9 cellular contexts compared by ENCODE assay signal in the genomic region with DNA sequence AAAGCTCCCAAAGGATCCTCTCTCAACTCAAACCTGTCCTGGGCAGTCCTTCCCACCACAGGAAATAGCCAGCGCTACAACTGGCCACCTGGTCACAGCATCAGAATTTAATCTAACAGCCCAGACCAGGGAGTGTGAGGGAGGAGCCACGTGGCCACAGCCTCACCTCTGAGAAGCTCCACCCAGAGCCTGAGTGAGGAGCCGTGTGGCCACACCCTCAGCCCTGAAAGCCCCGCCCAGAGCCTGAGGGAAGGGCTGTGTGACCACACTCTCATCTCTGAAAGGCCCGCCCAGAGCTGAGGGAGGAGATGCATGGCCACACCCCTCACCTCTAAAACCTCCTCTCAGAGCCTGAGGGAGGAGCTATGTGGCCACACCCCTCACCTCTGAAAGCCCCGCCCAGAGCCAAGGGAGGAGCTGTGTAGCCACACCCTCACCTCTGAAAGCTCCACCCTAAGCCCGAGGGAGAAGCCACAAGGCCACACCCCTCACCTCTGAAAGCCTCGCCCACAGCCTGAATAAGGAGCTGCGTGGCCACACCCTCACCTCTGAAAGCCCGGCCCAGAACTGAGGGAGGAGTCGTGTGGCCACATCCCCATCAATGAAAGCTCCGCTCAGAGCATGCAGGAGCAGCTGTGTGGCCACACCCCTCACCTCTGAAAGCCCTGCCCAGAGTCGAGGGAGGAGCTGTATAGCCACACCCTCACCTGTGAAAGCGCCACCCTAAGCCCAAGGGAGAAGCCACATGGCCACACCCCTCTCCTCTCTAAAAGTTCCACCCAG. TPM values are rescaled to one million over a fixed set of nuclear protein-coding genes. Genes with fewer than 3 reads are reported as not detected.
DNase-seq lines count a peak whose midpoint lies in the region; ATAC-seq and TF ChIP-seq lines count a peak whose summit lies in the region.
"Had no signal": no experiment of that assay in that cellular context is flagged by ENCODE, and none has a peak within 500 bp of the region (broad histone marks: within the 10 kb centered on the region; RNA-seq: fewer than 3 reads in every experiment).

No MANE protein-coding gene starts in this region.

- H3K9me3 ChIP-seq in T-helper 17 cell (ENCODE audit: control insufficient read depth, low read length, poor library complexity, severe bottlenecking) (no peaks in the 10 kb centered on the region), liver (ENCODE audit: control insufficient read depth in 4 of 4, low read length in 3 of 4) (peaks cover 0 to 4% (median 0%) of the 10 kb centered on the region in 4 donors), sigmoid colon (peaks cover 0 to 3% (median 0%) of the 10 kb centered on the region in 4 donors)

- H3K4me1 Mint-ChIP-seq in T-helper 17 cell = peaks cover 4% of the 10 kb centered on the region
- H3K4me1 Mint-ChIP-seq in stimulated activated naive CD8-positive, alpha-beta T cell treated with anti-CD3 and anti-CD28 coated beads, Interleukin-15, amount 100 ng/mL, for 72 hours = peaks cover 12% of the 10 kb centered on the region

- no peak for TF ChIP-seq EP300 in sigmoid colon (IDR thresholded peaks at IDR 0.05)

- no peaks in the 10 kb centered on the region for H3K36me3 Mint-ChIP-seq in T-helper 17 cell (ENCODE audit: low read depth)

- H3K27ac Mint-ChIP-seq in T-helper 17 cell = no peak overlapping the region
- H3K27ac Mint-ChIP-seq in stimulated activated naive CD8-positive, alpha-beta T cell treated with anti-CD3 and anti-CD28 coated beads, Interleukin-15, amount 100 ng/mL, for 72 hours = peak overlapping the region; percentile 19 to 67

- no peak for TF ChIP-seq CTCF in HFF-Myc (IDR thresholded peaks at IDR 0.05; ENCODE audit: low read depth, low read length, missing control alignments)
- TF ChIP-seq CTCF in astrocyte of the spinal cord (IDR thresholded peaks at IDR 0.05; ENCODE audit: low read depth, low read length) = no peak
- TF ChIP-seq CTCF in liver (IDR thresholded peaks at IDR 0.05; ENCODE audit: low read depth, low read length, missing input control) = no peak
- no peak for TF ChIP-seq CTCF in sigmoid colon (IDR thresholded peaks at IDR 0.05)

- WGBS in liver = 16% methylated on average over 14 of the region's 14 CpGs
- 4 to 11% methylated on average over 14 of the region's 14 CpGs for WGBS in sigmoid colon, 2 donors

- DNase-seq in HFF-Myc (ENCODE audit: extremely low read depth, low read depth) (peak; percentile 45), MV-4-11 (lab: John Stamatoyannopoulos, UW) (peak; percentile 95), T-helper 17 cell (peak in 2 of 3 donors; percentile 37), astrocyte of the spinal cord (ENCODE audit: low read depth, low spot score) (peak; percentile 54), sigmoid colon (no peak)
- peak; percentile 79 to 85 for DNase-seq in stimulated activated naive CD8-positive, alpha-beta T cell treated with anti-CD3 and anti-CD28 coated beads, Interleukin-15, amount 100 ng/mL, for 72 hours

- no peak overlapping the region for H3K9ac ChIP-seq in liver (ENCODE audit: low read depth in 1 of 2, low read length in 2 of 2)

- no peaks in the 10 kb centered on the region for H3K27me3 Mint-ChIP-seq in T-helper 17 cell
- peaks cover 17% of the 10 kb centered on the region for H3K27me3 Mint-ChIP-seq in stimulated activated naive CD8-positive, alpha-beta T cell treated with anti-CD3 and anti-CD28 coated beads, Interleukin-15, amount 100 ng/mL, for 72 hours

- H3K27ac ChIP-seq in liver (ENCODE audit: low read depth in 1 of 2, low read length in 2 of 2) (no peak overlapping the region), sigmoid colon (no peak overlapping the region)

- H3K27me3 ChIP-seq in liver (ENCODE audit: control insufficient read depth in 4 of 4, insufficient read depth in 4 of 4, low read length in 3 of 4) (no peaks in the 10 kb centered on the region), sigmoid colon (peaks cover 0 to 6% (median 0%) of the 10 kb centered on the region in 3 donors)

- H3K4me1 ChIP-seq in liver (ENCODE audit: control insufficient read depth in 4 of 4, insufficient read depth in 4 of 4, low read length in 3 of 4) = no peaks in the 10 kb centered on the region
- no peaks in the 10 kb centered on the region for H3K4me1 ChIP-seq in sigmoid colon

- ATAC-seq in GM18499 (IDR thresholded peaks at IDR 0.05; ENCODE audit: insufficient read depth, unreplicated experiment) (peak; percentile 74), T-helper 17 cell (peak; percentile 83)
- peak; percentile 89 for ATAC-seq in stimulated activated naive CD8-positive, alpha-beta T cell treated with anti-CD3 and anti-CD28 coated beads, Interleukin-15, amount 100 ng/mL, for 72 hours

- peaks cover 4 to 14% of the 10 kb centered on the region in 2 donors for H3K9me3 Mint-ChIP-seq in stimulated activated naive CD8-positive, alpha-beta T cell treated with anti-CD3 and anti-CD28 coated beads, Interleukin-15, amount 100 ng/mL, for 72 hours

- in situ Hi-C loops in astrocyte of the spinal cord (cut with HindIII; ENCODE audit: low sequenced_read_pairs) = no loop called here

- H3K4me3 Mint-ChIP-seq in T-helper 17 cell = no peak overlapping the region
- H3K4me3 Mint-ChIP-seq in stimulated activated naive CD8-positive, alpha-beta T cell treated with anti-CD3 and anti-CD28 coated beads, Interleukin-15, amount 100 ng/mL, for 72 hours = peak overlapping the region; percentile 12 to 48

- TF ChIP-seq RAD21 in liver (IDR thresholded peaks at IDR 0.05) = no peak

- intact Hi-C loops in sigmoid colon (cut with DNase I) = no loop called here

- TF ChIP-seq POLR2A in sigmoid colon (IDR thresholded peaks at IDR 0.05) = no peak

- H3K4me3 ChIP-seq in HFF-Myc (replicated peaks; ENCODE audit: low read depth, low read length) = no peak overlapping the region
- H3K4me3 ChIP-seq in astrocyte of the spinal cord (ENCODE audit: low read depth, low read length) = no peak overlapping the region
- no peak overlapping the region for H3K4me3 ChIP-seq in liver (ENCODE audit: low read depth in 1 of 3, low read length in 3 of 3)
- no peak overlapping the region for H3K4me3 ChIP-seq in sigmoid colon

- no peaks in the 10 kb centered on the region for H3K36me3 ChIP-seq in liver (ENCODE audit: control insufficient read depth in 4 of 4, insufficient read depth in 3 of 4, low read depth in 1 of 4, low read length in 3 of 4)
- no peaks in the 10 kb centered on the region for H3K36me3 ChIP-seq in sigmoid colon

TF ChIP-seq in liver, 16 proteins besides CTCF, POLR2A, EP300 and RAD21:
- TF ChIP-seq REST (IDR thresholded peaks at IDR 0.05) = no peak
- no peak for TF ChIP-seq YY1 (IDR thresholded peaks at IDR 0.05)
- no peak for TF ChIP-seq TAF1 (conservative IDR thresholded peaks at IDR 0.05)
- TF ChIP-seq EGR1 (IDR thresholded peaks at IDR 0.05; ENCODE audit: low read depth in 2 of 2) = no peak
- TF ChIP-seq HNF4A (conservative IDR thresholded peaks at IDR 0.05) = no peak
- TF ChIP-seq SP1 (IDR thresholded peaks at IDR 0.05) = peak; percentile 53

RNA-seq across cellular contexts. Expression of gene SLC38A8, which starts 28.6 kb away (rescaled TPM):
- total RNA-seq in T-helper 17 cell (not detected), liver (under 1 TPM; 0.08 to 0.42 TPM), sigmoid colon (not detected)
- polyA plus RNA-seq in liver (1 to 10 TPM in 1 of 2 donors, under 1 TPM in 1; 0.22 to 1.0 TPM), sigmoid colon (not detected)
- total RNA-seq: urinary bladder had no signal
- polyA plus RNA-seq: urinary bladder had no signal

RNA-seq across cellular contexts. Expression of gene NECAB2, which starts 45.9 kb away (rescaled TPM):
- total RNA-seq in T-helper 17 cell (not detected), liver (1 to 10 TPM in 1 of 2 donors, not detected in 1; 2.7 TPM), sigmoid colon (1 to 10 TPM in 2 of 4 donors, not detected in 2; 1.8 to 3.1 TPM)
- polyA plus RNA-seq in liver (1 to 10 TPM; 2.9 to 3.8 TPM), sigmoid colon (under 1 TPM in 1 of 3 donors, not detected in 2; 0.34 TPM)
